Comparison of ENCODE assay signal across 9 cellular contexts in genomic region chr10:88835095-88835909, GRCh38. TPM values are rescaled to one million over a fixed set of nuclear protein-coding genes. Genes with fewer than 3 reads are reported as not detected.
DNase-seq lines count a peak whose midpoint lies in the region; ATAC-seq and TF ChIP-seq lines count a peak whose summit lies in the region.
"Had no signal": no experiment of that assay in that cellular context is flagged by ENCODE, and none has a peak within 500 bp of the region (broad histone marks: within the 10 kb centered on the region; RNA-seq: fewer than 3 reads in every experiment).

No MANE protein-coding gene starts in this region.

- peaks cover 32% of the 10 kb centered on the region for H3K4me1 Mint-ChIP-seq in activated naive CD8-positive, alpha-beta T cell treated with anti-CD3 and anti-CD28 coated beads, Interleukin-2, amount 10 ng/mL, durations not matched to agents 7 days and 5 days

- H3K4me3 Mint-ChIP-seq in activated naive CD8-positive, alpha-beta T cell treated with anti-CD3 and anti-CD28 coated beads, Interleukin-2, amount 10 ng/mL, durations not matched to agents 7 days and 5 days, result no peak overlapping the region

- ATAC-seq in HG02623 (IDR thresholded peaks at IDR 0.05; ENCODE audit: unreplicated experiment), result peak; percentile 80
- peak; percentile 88 for ATAC-seq in activated naive CD8-positive, alpha-beta T cell treated with anti-CD3 and anti-CD28 coated beads, Interleukin-2, amount 10 ng/mL, durations not matched to agents 7 days and 5 days (ENCODE audit: low read depth)
- ATAC-seq in psoas muscle, result peak; percentile 78 to 97 (median 90)
- no peak for ATAC-seq in HG02970 (IDR thresholded peaks at IDR 0.05; ENCODE audit: low FRiP score, unreplicated experiment)

- no peak overlapping the region for H2AFZ ChIP-seq in SU-DHL-6 (ENCODE audit: low read depth, low read length, severe bottlenecking)

- no peaks in the 10 kb centered on the region for H3K79me2 ChIP-seq in SU-DHL-6 (ENCODE audit: insufficient read depth, low read length)

- H3K36me3 Mint-ChIP-seq in activated naive CD8-positive, alpha-beta T cell treated with anti-CD3 and anti-CD28 coated beads, Interleukin-2, amount 10 ng/mL, durations not matched to agents 7 days and 5 days, result peaks cover 7% of the 10 kb centered on the region

- H3K27ac ChIP-seq in SU-DHL-6 (ENCODE audit: low read depth, low read length) (no peak overlapping the region), cardiac muscle cell (no peak overlapping the region), psoas muscle (no peak overlapping the region)

- TF ChIP-seq CTCF in GM12872 (IDR thresholded peaks at IDR 0.05; ENCODE audit: insufficient read depth, low read depth, low read length) (peak; percentile 83), SU-DHL-6 (IDR thresholded peaks at IDR 0.05; ENCODE audit: insufficient read depth, low read length, poor library complexity, severe bottlenecking) (peak; percentile 94), cardiac muscle cell (IDR thresholded peaks at IDR 0.05; ENCODE audit: low read depth, low read length) (peak; percentile 87), psoas muscle (IDR thresholded peaks at IDR 0.05) (peak; percentile 87)

- DNase-seq in NCI-H1105 treated with DMSO at 0.1 percent for 48 hours (lab: John Stamatoyannopoulos, UW) (peak; percentile 71), cardiac muscle cell (ENCODE audit: low read depth in 1 of 2, low spot score in 1 of 2) (peak; percentile 83 to 93), psoas muscle (peak; percentile 85 to 90)
- peak; percentile 84 for DNase-seq in activated naive CD8-positive, alpha-beta T cell treated with anti-CD3 and anti-CD28 coated beads, Interleukin-2, amount 10 ng/mL, durations not matched to agents 7 days and 5 days

- H3K4me3 ChIP-seq in SU-DHL-6 (ENCODE audit: insufficient read depth, low read length, poor library complexity, severe bottlenecking), result no peak overlapping the region
- H3K4me3 ChIP-seq in cardiac muscle cell, result no peak overlapping the region
- H3K4me3 ChIP-seq in psoas muscle, result no peak overlapping the region

- no peaks in the 10 kb centered on the region for H3K27me3 Mint-ChIP-seq in activated naive CD8-positive, alpha-beta T cell treated with anti-CD3 and anti-CD28 coated beads, Interleukin-2, amount 10 ng/mL, durations not matched to agents 7 days and 5 days

- 17 to 19% (median 18%) methylated on average over 10 of the region's 10 CpGs for WGBS in psoas muscle, 3 donors

- no peaks in the 10 kb centered on the region for H3F3A ChIP-seq in SU-DHL-6 (ENCODE audit: insufficient read depth)

- no peak overlapping the region for H3K4me2 ChIP-seq in SU-DHL-6 (ENCODE audit: low read depth, low read length, poor library complexity, severe bottlenecking)

- H3K9ac ChIP-seq in SU-DHL-6 (ENCODE audit: low read length), result no peak overlapping the region

- no peaks in the 10 kb centered on the region for H3K9me3 ChIP-seq in SU-DHL-6 (ENCODE audit: insufficient read depth, low read length)
- H3K9me3 ChIP-seq in cardiac muscle cell (ENCODE audit: low read depth), result no peaks in the 10 kb centered on the region
- no peaks in the 10 kb centered on the region for H3K9me3 ChIP-seq in psoas muscle

- no peaks in the 10 kb centered on the region for H3K9me3 Mint-ChIP-seq in activated naive CD8-positive, alpha-beta T cell treated with anti-CD3 and anti-CD28 coated beads, Interleukin-2, amount 10 ng/mL, durations not matched to agents 7 days and 5 days

- no peaks in the 10 kb centered on the region for H3K4me1 ChIP-seq in cardiac muscle cell (ENCODE audit: low read depth)
- no peaks in the 10 kb centered on the region for H3K4me1 ChIP-seq in psoas muscle

- H3K9me2 ChIP-seq in SU-DHL-6 (replicated peaks; ENCODE audit: insufficient read depth, low read length), result no peaks in the 10 kb centered on the region

- intact Hi-C loops in psoas muscle (cut with DNase I), result loop anchor here (1.0 to 5.0 kb wide), 5 partner anchors 42 to 377 kb away; no protein-coding TSS in a partner anchor

- no peaks in the 10 kb centered on the region for H3K27me3 ChIP-seq in SU-DHL-6 (ENCODE audit: low read length)
- peaks cover 11% of the 10 kb centered on the region for H3K27me3 ChIP-seq in cardiac muscle cell
- peaks cover 0 to 5% (median 0%) of the 10 kb centered on the region in 3 donors for H3K27me3 ChIP-seq in psoas muscle (ENCODE audit: insufficient read depth in 3 of 3, low read length in 2 of 3)

- H3K27ac Mint-ChIP-seq in activated naive CD8-positive, alpha-beta T cell treated with anti-CD3 and anti-CD28 coated beads, Interleukin-2, amount 10 ng/mL, durations not matched to agents 7 days and 5 days, result no peak overlapping the region

- POLR2A ChIA-PET in activated naive CD8-positive, alpha-beta T cell treated with anti-CD3 and anti-CD28 coated beads, Interleukin-2, amount 10 ng/mL, durations not matched to agents 7 days and 5 days (lab: Charles Lee), result interaction anchor here (0.5 to 2.4 kb wide), 5 partner anchors 11 to 97 kb away, joined by 3 to 12 read pairs (median 5); partner anchors contain the start of gene STAMBPL1

- H4K20me1 ChIP-seq in SU-DHL-6 (ENCODE audit: low read depth, low read length), result no peaks in the 10 kb centered on the region

- H3K36me3 ChIP-seq in SU-DHL-6 (ENCODE audit: low read length), result no peaks in the 10 kb centered on the region
- H3K36me3 ChIP-seq in cardiac muscle cell, result no peaks in the 10 kb centered on the region
- H3K36me3 ChIP-seq in psoas muscle (ENCODE audit: insufficient read depth in 1 of 2, low read depth in 1 of 2), result no peaks in the 10 kb centered on the region

RNA-seq across cellular contexts. Expression of gene ANKRD22, which starts 16.3 kb away (rescaled TPM):
- not detected for total RNA-seq in activated naive CD8-positive, alpha-beta T cell treated with anti-CD3 and anti-CD28 coated beads, Interleukin-2, amount 10 ng/mL, durations not matched to agents 7 days and 5 days
- total RNA-seq in cardiac muscle cell (not detected in 2 replicates), psoas muscle (not detected)
- polyA plus RNA-seq in cardiac muscle cell (not detected in 2 replicates), psoas muscle (under 1 TPM in 2 of 3 donors, not detected in 1; 0.01 to 0.05 TPM)

RNA-seq across cellular contexts. Expression of gene LIPM, which starts 32.8 kb away (rescaled TPM):
- total RNA-seq in activated naive CD8-positive, alpha-beta T cell treated with anti-CD3 and anti-CD28 coated beads, Interleukin-2, amount 10 ng/mL, durations not matched to agents 7 days and 5 days, result not detected
- total RNA-seq in cardiac muscle cell (not detected in 2 replicates), psoas muscle (not detected)
- polyA plus RNA-seq in cardiac muscle cell (not detected in 2 replicates), psoas muscle (not detected)
- total RNA-seq: subcutaneous adipose tissue had no signal

RNA-seq across cellular contexts. Expression of gene STAMBPL1, which starts 44.7 kb away (rescaled TPM):
- total RNA-seq in activated naive CD8-positive, alpha-beta T cell treated with anti-CD3 and anti-CD28 coated beads, Interleukin-2, amount 10 ng/mL, durations not matched to agents 7 days and 5 days, result 10 to 100 TPM; 48.3 to 54.0 TPM
- 36.0 and 38.4 TPM in 2 replicates for total RNA-seq in cardiac muscle cell
- 3.6 and 7.9 TPM in 2 replicates for polyA plus RNA-seq in cardiac muscle cell
- 1 to 10 TPM in 3 of 4 donors, under 1 TPM in 1; 0.90 to 1.4 (median 1.0) TPM for total RNA-seq in psoas muscle
- polyA plus RNA-seq in psoas muscle, result under 1 TPM; 0.23 to 0.92 (median 0.51) TPM

Comparison
In these comparisons a context has a peak if more than half of its experiments do, and no peak if none do; other contexts are left out.
1. RNA of gene STAMBPL1, which starts 44.7 kb away (total RNA-seq): 48.3 to 54.0 TPM in activated naive CD8-positive, alpha-beta T cell treated with anti-CD3 and anti-CD28 coated beads, Interleukin-2, amount 10 ng/mL, durations not matched to agents 7 days and 5 days and 36.0 to 38.4 TPM in cardiac muscle cell; 0.90 to 1.4 TPM in psoas muscle; every median in the first group is over 10 times any median in the second.
2. Peak in every context shown above with its lines, with median percentiles within 50 percentile points of each other: CTCF ChIP-seq and DNase-seq.